21 cellular contexts compared by ENCODE assay signal in genomic region chr16:20859699-20860098, GRCh38. TPM values are rescaled to one million over a fixed set of nuclear protein-coding genes. Genes with fewer than 3 reads are reported as not detected.
A peak's percentile ranks its signal among the peaks of the same experiment; 100 is the strongest.
DNase-seq lines count a peak whose midpoint lies in the region; ATAC-seq and TF ChIP-seq lines count a peak whose summit lies in the region.
"Had no signal": no experiment of that assay in that cellular context is flagged by ENCODE, and none has a peak within 500 bp of the region (broad histone marks: within the 10 kb centered on the region; RNA-seq: fewer than 3 reads in every experiment).

No MANE protein-coding gene starts in this region.

- no peak for TF ChIP-seq CTCF in RWPE1 (conservative IDR thresholded peaks at IDR 0.05; ENCODE audit: low read depth)
- no peak for TF ChIP-seq CTCF in omental fat pad (IDR thresholded peaks at IDR 0.05)

- intact Hi-C loops in right cardiac atrium (cut with DNase I): loop anchor here in 3 of 4 donors (10.0 kb wide), 1 partner anchor 45 kb away; the partner anchor contains the start of genes DCUN1D3 (in 3 of the 3) and LYRM1 (in 3 of the 3)

- H3K9me3 ChIP-seq in right cardiac atrium (ENCODE audit: control insufficient read depth, low read length): no peaks in the 10 kb centered on the region
- H3K9me3 ChIP-seq: breast epithelium had no signal

- ATAC-seq in right cardiac atrium (peak; percentile 27 to 54), omental fat pad (ENCODE audit: low FRiP score) (no peak), HG02623 (IDR thresholded peaks at IDR 0.05; ENCODE audit: unreplicated experiment) (no peak)
- ATAC-seq: naive thymus-derived CD4-positive, alpha-beta T cell had no signal

- 49% methylated on average over 4 of the region's 4 CpGs for WGBS in right cardiac atrium

- DNase-seq in RWPE1 (ENCODE audit: low spot score) (no peak), right cardiac atrium (peak in 2 of 3 donors; percentile 62 to 84), substantia nigra (lab: John Stamatoyannopoulos, UW) (peak in 12 of 49 donors; percentile 4 to 43 (median 15)), omental fat pad (ENCODE audit: low spot score) (no peak), A172 (ENCODE audit: low spot score) (no peak)
- DNase-seq: activated CD4-positive, alpha-beta T cell treated with anti-CD3 and anti-CD28 coated beads for 4 hours; activated naive CD8-positive, alpha-beta T cell treated with anti-CD3 and anti-CD28 coated beads, Interleukin-2, amount 10 ng/mL, durations not matched to agents 7 days and 5 days; CD8-positive, alpha-beta memory T cell; DND-41; effector CD8-positive, alpha-beta T cell; GM23248; immature natural killer cell; naive thymus-derived CD4-positive, alpha-beta T cell; NCI-H1417 treated with DMSO at 0.1 percent for 48 hours; NCI-H526; posterior cingulate gyrus; stimulated activated CD4-positive, alpha-beta T cell treated with anti-CD3 and anti-CD28 coated beads, Interleukin-2, amount 100 ng/mL, for 48 hours had no signal

- H3K27me3 ChIP-seq in right cardiac atrium (ENCODE audit: control insufficient read depth, insufficient read depth): no peaks in the 10 kb centered on the region
- H3K27me3 ChIP-seq: breast epithelium had no signal

- peak overlapping the region; percentile 50; the same call in 1 of the 2 replicates for H3K27ac ChIP-seq in RWPE1
- peak overlapping the region; percentile 57 for H3K27ac ChIP-seq in cingulate gyrus (ENCODE audit: low read depth, low read length)
- peak overlapping the region; percentile 62 for H3K27ac ChIP-seq in right cardiac atrium (ENCODE audit: low read length)
- H3K27ac ChIP-seq in substantia nigra (ENCODE audit: low read depth, low read length, poor library complexity, severe bottlenecking): peak overlapping the region; percentile 40
- H3K27ac ChIP-seq: breast epithelium, GM23248 had no signal

- H3K4me3 ChIP-seq in right cardiac atrium (ENCODE audit: low read length): no peak overlapping the region
- H3K4me3 ChIP-seq: breast epithelium, GM23248, skin epidermis had no signal

- H3K4me1 ChIP-seq in right cardiac atrium (ENCODE audit: control insufficient read depth, insufficient read depth, low read length): peaks cover 12% of the 10 kb centered on the region
- H3K4me1 ChIP-seq: breast epithelium had no signal

- POLR2A ChIA-PET in RWPE1 (lab: Yijun Ruan, JAX; ENCODE audit: low non-redundant PET): no interaction called here

- CTCF ChIA-PET in RWPE1 (lab: Yijun Ruan, JAX): interaction anchor here (0.5 kb wide), 1 partner anchor 474 kb away, joined by 3 read pairs; no protein-coding TSS in a partner anchor

RNA-seq across cellular contexts. Expression of gene DCUN1D3, which starts 40.5 kb away (rescaled TPM):
- total RNA-seq in right cardiac atrium (10 to 100 TPM in 3 of 4 donors, 1 to 10 TPM in 1; 8.6 to 20.2 (median 11.0) TPM), omental fat pad (100 to 1,000 TPM in 1 of 4 donors, 10 to 100 TPM in 3; 37.4 to 103 (median 79.9) TPM)
- 4.7 TPM for polyA plus RNA-seq in right cardiac atrium
- total RNA-seq in A172 (2014; rRNA removed; shearing (Covaris generic)): 26.1 and 28.8 TPM in 2 replicates

RNA-seq across cellular contexts. Expression of gene LYRM1, which starts 40.9 kb away (rescaled TPM):
- total RNA-seq in right cardiac atrium (10 to 100 TPM; 29.5 to 36.4 (median 35.5) TPM), omental fat pad (10 to 100 TPM; 31.3 to 68.3 (median 50.3) TPM)
- 54.8 TPM for polyA plus RNA-seq in right cardiac atrium
- total RNA-seq in A172 (2014; rRNA removed; shearing (Covaris generic)): 58.3 and 77.2 TPM in 2 replicates

RNA-seq across cellular contexts. Expression of gene REXO5, which starts 53.4 kb away (rescaled TPM):
- total RNA-seq in right cardiac atrium: 1 to 10 TPM; 2.3 to 3.8 (median 2.9) TPM
- polyA plus RNA-seq in right cardiac atrium: 2.1 TPM
- total RNA-seq in omental fat pad: 1 to 10 TPM; 1.7 to 4.6 (median 3.0) TPM
- 14.5 and 17.9 TPM in 2 replicates for total RNA-seq in A172 (2014; rRNA removed; shearing (Covaris generic))
- polyA plus RNA-seq: naive thymus-derived CD4-positive, alpha-beta T cell had no signal

RNA-seq across cellular contexts. Expression of gene ERI2, which starts 53.4 kb away (rescaled TPM):
- total RNA-seq in right cardiac atrium (10 to 100 TPM; 10.1 to 14.0 (median 11.1) TPM), omental fat pad (10 to 100 TPM in 3 of 4 donors, 1 to 10 TPM in 1; 7.7 to 16.3 (median 12.9) TPM)
- 5.4 TPM for polyA plus RNA-seq in right cardiac atrium
- total RNA-seq in A172 (2014; rRNA removed; shearing (Covaris generic)): 47.0 and 49.5 TPM in 2 replicates

Comparison
In these comparisons a context has a peak if more than half of its experiments do, and no peak if none do; other contexts are left out.
1. DNase-seq: peak in right cardiac atrium (2 of 3); none in RWPE1 (single experiment), omental fat pad (single experiment) and A172 (single experiment).
2. ATAC-seq: peak in right cardiac atrium (2 of 2); none in omental fat pad (single experiment) and HG02623 (single experiment).
3. Peak in every context shown above with its lines, with median percentiles within 50 percentile points of each other: H3K27ac ChIP-seq.